ENCODE assay signal across 11 cellular contexts in genomic region chr10:88366772-88367171, GRCh38.
"Had no signal": no experiment of that assay in that cellular context is flagged by ENCODE, and none has a peak within 500 bp of the region (broad histone marks: within the 10 kb centered on the region; RNA-seq: fewer than 3 reads in every experiment).

No MANE protein-coding gene starts in this region.

- H3K27ac ChIP-seq: adrenal gland, ascending aorta, body of pancreas, brain microvascular endothelial cell, cardiac muscle cell had no signal

- H3K4me3 ChIP-seq: adrenal gland, ascending aorta, body of pancreas, breast epithelium, cardiac muscle cell had no signal

- H3K36me3 ChIP-seq: adrenal gland, ascending aorta, brain microvascular endothelial cell, breast epithelium, cardiac muscle cell had no signal

- ATAC-seq: activated naive CD4-positive, alpha-beta T cell treated with anti-CD3 and anti-CD28 coated beads, Interleukin-2, amount 50 U/mL, for 72 hours; activated naive CD8-positive, alpha-beta T cell treated with anti-CD3 and anti-CD28 coated beads, Interleukin-2, amount 50 U/mL, for 24 hours; activated T-cell treated with anti-CD3 and anti-CD28 coated beads, Interleukin-2, amount 50 U/mL, for 4 hours; activated T-cell treated with anti-CD3 and anti-CD28 coated beads, Interleukin-2, amount 50 U/mL, for 72 hours; activated T-helper 17 cell treated with anti-CD3 and anti-CD28 coated beads, Interleukin-2, amount 50 U/mL, for 72 hours; body of pancreas had no signal

- H3K9me3 ChIP-seq: adrenal gland, ascending aorta, body of pancreas, breast epithelium had no signal

- H3K4me1 ChIP-seq: adrenal gland, ascending aorta, breast epithelium had no signal
